Comparison of ENCODE assay signal across 14 cellular contexts in the genomic region with DNA sequence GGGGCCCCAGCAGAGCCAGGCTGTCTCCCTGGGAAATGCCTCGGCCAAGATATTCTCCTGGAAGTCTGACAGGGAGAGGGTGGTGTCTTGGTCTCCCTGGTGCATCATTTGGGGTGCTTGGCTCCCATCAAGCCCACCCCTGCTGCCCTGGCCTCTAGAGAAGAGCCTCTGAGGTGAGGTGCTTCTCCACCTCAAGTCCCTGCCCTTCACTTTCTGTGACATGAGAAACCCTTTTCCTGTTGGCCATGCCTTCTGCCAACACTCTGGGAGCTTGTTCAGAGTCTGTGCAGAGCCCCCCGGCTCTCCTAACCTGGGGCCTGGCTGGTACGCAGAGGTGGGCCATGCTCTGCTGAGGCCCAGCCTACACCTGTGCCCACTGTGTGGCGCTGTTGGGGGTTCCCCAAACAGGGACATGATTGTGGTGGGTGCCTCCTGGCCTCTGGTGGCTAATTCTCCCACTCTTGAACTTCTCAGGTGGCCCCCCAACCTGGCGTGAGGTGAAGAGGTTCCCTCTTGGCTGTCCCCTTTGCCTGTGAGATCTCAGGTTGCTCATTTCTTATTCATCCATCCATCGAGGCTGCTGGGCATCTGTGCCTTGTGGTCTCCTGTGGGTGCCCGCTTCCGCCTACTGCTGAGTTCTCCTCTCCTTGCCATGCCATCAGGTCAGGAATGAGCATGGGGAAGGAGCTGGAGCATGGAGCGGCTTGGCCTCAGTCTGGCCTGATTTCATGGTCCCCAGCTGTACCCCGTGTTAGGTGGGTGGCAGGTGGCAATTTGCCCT. TPM values are rescaled to one million over a fixed set of nuclear protein-coding genes. Genes with fewer than 3 reads are reported as not detected.
DNase-seq lines count a peak whose midpoint lies in the region; ATAC-seq and TF ChIP-seq lines count a peak whose summit lies in the region.
"Had no signal": no experiment of that assay in that cellular context is flagged by ENCODE, and none has a peak within 500 bp of the region (broad histone marks: within the 10 kb centered on the region; RNA-seq: fewer than 3 reads in every experiment).

No MANE protein-coding gene starts in this region.

- CTCF ChIA-PET in activated CD8-positive, alpha-beta T cell treated with anti-CD3 and anti-CD28 coated beads for 36 hours (lab: Charles Lee), result interaction anchor here (1.9 kb wide), 1 partner anchor 50 kb away, joined by 8 read pairs; no protein-coding TSS in a partner anchor
- CTCF ChIA-PET in activated CD8-positive, alpha-beta T cell treated with anti-CD3 and anti-CD28 coated beads, Interleukin-2, amount 10 ng/mL, durations not matched to agents 7 days and 5 days (lab: Charles Lee), result no interaction called here

- peaks cover 6% of the 10 kb centered on the region for H3K36me3 Mint-ChIP-seq in activated CD8-positive, alpha-beta T cell treated with anti-CD3 and anti-CD28 coated beads for 36 hours (ENCODE audit: low read depth)
- peaks cover 20% of the 10 kb centered on the region for H3K36me3 Mint-ChIP-seq in activated CD8-positive, alpha-beta T cell treated with anti-CD3 and anti-CD28 coated beads, Interleukin-2, amount 10 ng/mL, durations not matched to agents 7 days and 5 days (ENCODE audit: low read depth)

- no peaks in the 10 kb centered on the region for H3K9me3 Mint-ChIP-seq in activated CD8-positive, alpha-beta T cell treated with anti-CD3 and anti-CD28 coated beads for 36 hours
- no peaks in the 10 kb centered on the region for H3K9me3 Mint-ChIP-seq in activated CD8-positive, alpha-beta T cell treated with anti-CD3 and anti-CD28 coated beads, Interleukin-2, amount 10 ng/mL, durations not matched to agents 7 days and 5 days (ENCODE audit: insufficient read depth)
- H3K9me3 Mint-ChIP-seq: activated CD4-positive, alpha-beta memory T cell treated with anti-CD3 and anti-CD28 coated beads, Interleukin-2, amount 10 ng/mL, durations not matched to agents 7 days and 5 days had no signal

- H3K4me1 Mint-ChIP-seq in activated CD8-positive, alpha-beta T cell treated with anti-CD3 and anti-CD28 coated beads for 36 hours (ENCODE audit: low read depth), result no peaks in the 10 kb centered on the region
- H3K4me1 Mint-ChIP-seq in activated CD8-positive, alpha-beta T cell treated with anti-CD3 and anti-CD28 coated beads, Interleukin-2, amount 10 ng/mL, durations not matched to agents 7 days and 5 days (ENCODE audit: low read depth), result peaks cover 12% of the 10 kb centered on the region

- peak; percentile 48 for DNase-seq in activated CD8-positive, alpha-beta T cell treated with anti-CD3 and anti-CD28 coated beads for 36 hours
- DNase-seq in activated CD8-positive, alpha-beta T cell treated with anti-CD3 and anti-CD28 coated beads, Interleukin-2, amount 10 ng/mL, durations not matched to agents 7 days and 5 days, result no peak
- DNase-seq in iPS-NIHi7 (ENCODE audit: extremely low spot score), result peak; percentile 57
- DNase-seq in effector memory CD4-positive, alpha-beta T cell, result no peak
- DNase-seq in erythroblast (lab: John Stamatoyannopoulos, UW), result no peak
- DNase-seq: activated CD4-positive, alpha-beta memory T cell treated with anti-CD3 and anti-CD28 coated beads, Interleukin-2, amount 10 ng/mL, durations not matched to agents 7 days and 5 days; activated gamma-delta T cell treated with Interleukin-2 at 50 U/mL for 16 hours; GF-D8; NCI-H1930; SHP77 had no signal

- POLR2A ChIA-PET in activated CD8-positive, alpha-beta T cell treated with anti-CD3 and anti-CD28 coated beads for 36 hours (lab: Charles Lee), result no interaction called here
- POLR2A ChIA-PET in activated CD8-positive, alpha-beta T cell treated with anti-CD3 and anti-CD28 coated beads, Interleukin-2, amount 10 ng/mL, durations not matched to agents 7 days and 5 days (lab: Charles Lee), result no interaction called here

- no peak for TF ChIP-seq RAD21 in Ishikawa (IDR thresholded peaks at IDR 0.05; ENCODE audit: low read depth)

- peaks cover 55% of the 10 kb centered on the region for H3K36me3 ChIP-seq in effector memory CD4-positive, alpha-beta T cell (ENCODE audit: control insufficient read depth, insufficient read depth, low read length)

- H3K9me3 ChIP-seq in effector memory CD4-positive, alpha-beta T cell (ENCODE audit: control insufficient read depth, low read length), result no peaks in the 10 kb centered on the region
- H3K9me3 ChIP-seq: A549, thoracic aorta had no signal

- intact Hi-C loops in activated CD8-positive, alpha-beta T cell treated with anti-CD3 and anti-CD28 coated beads for 36 hours (cut with micrococcal nuclease), result no loop called here

- H3K27me3 ChIP-seq in effector memory CD4-positive, alpha-beta T cell (replicated peaks; ENCODE audit: control insufficient read depth, insufficient read depth, low read length, poor library complexity, severe bottlenecking), result no peaks in the 10 kb centered on the region

- no peak overlapping the region for H3K4me3 Mint-ChIP-seq in activated CD8-positive, alpha-beta T cell treated with anti-CD3 and anti-CD28 coated beads for 36 hours
- no peak overlapping the region for H3K4me3 Mint-ChIP-seq in activated CD8-positive, alpha-beta T cell treated with anti-CD3 and anti-CD28 coated beads, Interleukin-2, amount 10 ng/mL, durations not matched to agents 7 days and 5 days
- H3K4me3 Mint-ChIP-seq: activated CD4-positive, alpha-beta memory T cell treated with anti-CD3 and anti-CD28 coated beads, Interleukin-2, amount 10 ng/mL, durations not matched to agents 7 days and 5 days had no signal

- no peak overlapping the region for H3K27ac ChIP-seq in effector memory CD4-positive, alpha-beta T cell (ENCODE audit: insufficient read depth, low read length, poor library complexity, severe bottlenecking)
- H3K27ac ChIP-seq: A549, parathyroid adenoma, thoracic aorta had no signal

- no peaks in the 10 kb centered on the region for H3K4me1 ChIP-seq in effector memory CD4-positive, alpha-beta T cell (ENCODE audit: control insufficient read depth, insufficient read depth, low read length, poor library complexity, severe bottlenecking)
- H3K4me1 ChIP-seq: A549, parathyroid adenoma had no signal

- TF ChIP-seq CTCF in activated CD8-positive, alpha-beta T cell treated with anti-CD3 and anti-CD28 coated beads for 36 hours (IDR thresholded peaks at IDR 0.05), result no peak

- ATAC-seq in activated CD8-positive, alpha-beta T cell treated with anti-CD3 and anti-CD28 coated beads for 36 hours, result peak; percentile 72
- ATAC-seq in activated CD8-positive, alpha-beta T cell treated with anti-CD3 and anti-CD28 coated beads, Interleukin-2, amount 10 ng/mL, durations not matched to agents 7 days and 5 days, result no peak

- TF ChIP-seq EP300 in Ishikawa (IDR thresholded peaks at IDR 0.05; ENCODE audit: borderline replicate concordance), result no peak

- H3K27ac Mint-ChIP-seq in activated CD8-positive, alpha-beta T cell treated with anti-CD3 and anti-CD28 coated beads for 36 hours, result no peak overlapping the region
- no peak overlapping the region for H3K27ac Mint-ChIP-seq in activated CD8-positive, alpha-beta T cell treated with anti-CD3 and anti-CD28 coated beads, Interleukin-2, amount 10 ng/mL, durations not matched to agents 7 days and 5 days
- H3K27ac Mint-ChIP-seq: activated CD4-positive, alpha-beta memory T cell treated with anti-CD3 and anti-CD28 coated beads, Interleukin-2, amount 10 ng/mL, durations not matched to agents 7 days and 5 days had no signal

- H3K4me3 ChIP-seq in effector memory CD4-positive, alpha-beta T cell (ENCODE audit: insufficient read depth, low read depth, low read length, poor library complexity, severe bottlenecking), result no peak overlapping the region
- H3K4me3 ChIP-seq: A549, thoracic aorta had no signal

- no peak for TF ChIP-seq POLR2A in erythroblast (IDR thresholded peaks at IDR 0.05; ENCODE audit: low read length)

- no peaks in the 10 kb centered on the region for H3K27me3 Mint-ChIP-seq in activated CD8-positive, alpha-beta T cell treated with anti-CD3 and anti-CD28 coated beads for 36 hours
- no peaks in the 10 kb centered on the region for H3K27me3 Mint-ChIP-seq in activated CD8-positive, alpha-beta T cell treated with anti-CD3 and anti-CD28 coated beads, Interleukin-2, amount 10 ng/mL, durations not matched to agents 7 days and 5 days (ENCODE audit: low read depth)
- H3K27me3 Mint-ChIP-seq: activated CD4-positive, alpha-beta memory T cell treated with anti-CD3 and anti-CD28 coated beads, Interleukin-2, amount 10 ng/mL, durations not matched to agents 7 days and 5 days had no signal

RNA-seq across cellular contexts. Expression of a gene that starts 19.2 kb away (rescaled TPM):
- total RNA-seq in activated CD8-positive, alpha-beta T cell treated with anti-CD3 and anti-CD28 coated beads for 36 hours, result 10 to 100 TPM; 35.0 to 38.8 TPM
- total RNA-seq in activated CD8-positive, alpha-beta T cell treated with anti-CD3 and anti-CD28 coated beads, Interleukin-2, amount 10 ng/mL, durations not matched to agents 7 days and 5 days, result 10 to 100 TPM; 52.3 to 55.2 TPM

RNA-seq across cellular contexts. Expression of a gene that starts 40.0 kb away (rescaled TPM):
- 10 to 100 TPM; 15.7 to 18.3 TPM for total RNA-seq in activated CD8-positive, alpha-beta T cell treated with anti-CD3 and anti-CD28 coated beads for 36 hours
- total RNA-seq in activated CD8-positive, alpha-beta T cell treated with anti-CD3 and anti-CD28 coated beads, Interleukin-2, amount 10 ng/mL, durations not matched to agents 7 days and 5 days, result 10 to 100 TPM; 39.1 to 43.3 TPM

RNA-seq across cellular contexts. Expression of a gene that starts 44.3 kb away (rescaled TPM):
- total RNA-seq in activated CD8-positive, alpha-beta T cell treated with anti-CD3 and anti-CD28 coated beads for 36 hours, result 1 to 10 TPM; 1.2 to 1.9 TPM
- 1 to 10 TPM in 1 of 2 experiments, under 1 TPM in 1; 0.86 to 1.4 TPM for total RNA-seq in activated CD8-positive, alpha-beta T cell treated with anti-CD3 and anti-CD28 coated beads, Interleukin-2, amount 10 ng/mL, durations not matched to agents 7 days and 5 days

RNA-seq across cellular contexts. Expression of a gene that starts 55.0 kb away (rescaled TPM):
- 100 to 1,000 TPM; 411 to 412 TPM for total RNA-seq in activated CD8-positive, alpha-beta T cell treated with anti-CD3 and anti-CD28 coated beads for 36 hours
- 100 to 1,000 TPM; 320 to 332 TPM for total RNA-seq in activated CD8-positive, alpha-beta T cell treated with anti-CD3 and anti-CD28 coated beads, Interleukin-2, amount 10 ng/mL, durations not matched to agents 7 days and 5 days

RNA-seq across cellular contexts. Expression of a gene that starts 56.1 kb away (rescaled TPM):
- 100 to 1,000 TPM; 101 to 105 TPM for total RNA-seq in activated CD8-positive, alpha-beta T cell treated with anti-CD3 and anti-CD28 coated beads for 36 hours
- total RNA-seq in activated CD8-positive, alpha-beta T cell treated with anti-CD3 and anti-CD28 coated beads, Interleukin-2, amount 10 ng/mL, durations not matched to agents 7 days and 5 days, result 100 to 1,000 TPM in 1 of 2 experiments, 10 to 100 TPM in 1; 92.1 to 102 TPM

Comparison
In these comparisons a context has a peak if more than half of its experiments do, and no peak if none do; other contexts are left out.
1. DNase-seq: peak in activated CD8-positive, alpha-beta T cell treated with anti-CD3 and anti-CD28 coated beads for 36 hours (single experiment) and iPS-NIHi7 (single experiment); none in activated CD8-positive, alpha-beta T cell treated with anti-CD3 and anti-CD28 coated beads, Interleukin-2, amount 10 ng/mL, durations not matched to agents 7 days and 5 days (single experiment), effector memory CD4-positive, alpha-beta T cell (0 of 3) and erythroblast (0 of 2).